In the genomic region with DNA sequence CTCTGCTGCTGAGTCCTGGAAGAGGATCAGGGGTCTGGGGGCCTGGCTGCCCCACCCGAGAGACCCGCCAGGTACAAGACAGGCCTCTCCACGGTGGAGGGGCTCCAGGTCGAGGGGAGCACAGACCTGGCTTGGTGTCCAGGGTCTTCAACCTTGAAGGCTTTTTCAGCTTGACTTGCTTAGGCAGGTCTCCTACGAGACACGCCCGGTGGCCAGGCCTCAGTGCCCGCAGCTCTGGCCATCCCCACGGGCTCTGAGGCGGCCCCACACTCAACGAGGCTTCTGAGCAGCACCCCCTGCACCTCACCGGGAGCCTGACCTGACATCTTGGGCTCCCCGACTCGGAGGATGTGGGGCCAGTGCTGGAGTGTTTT, we compare ENCODE assay signal across 11 cellular contexts. TPM values are rescaled to one million over a fixed set of nuclear protein-coding genes. Genes with fewer than 3 reads are reported as not detected.
DNase-seq lines count a peak whose midpoint lies in the region; ATAC-seq and TF ChIP-seq lines count a peak whose summit lies in the region.
"Had no signal": no experiment of that assay in that cellular context is flagged by ENCODE, and none has a peak within 500 bp of the region (broad histone marks: within the 10 kb centered on the region; RNA-seq: fewer than 3 reads in every experiment).

No MANE protein-coding gene starts in this region.

- no peaks in the 10 kb centered on the region for H3K9me3 Mint-ChIP-seq in activated CD4-positive, alpha-beta memory T cell treated with anti-CD3 and anti-CD28 coated beads, Interleukin-2, amount 10 ng/mL, durations not matched to agents 7 days and 5 days

- H3K9me3 ChIP-seq in mononuclear cell (ENCODE audit: low read depth, low read length) (no peaks in the 10 kb centered on the region), prostate gland (no peaks in the 10 kb centered on the region)
- H3K9me3 ChIP-seq: breast epithelium, Caco-2 had no signal

- ATAC-seq in GM19455 (IDR thresholded peaks at IDR 0.05; ENCODE audit: unreplicated experiment): peak; percentile 13

- no peak for DNase-seq in activated CD4-positive, alpha-beta memory T cell treated with anti-CD3 and anti-CD28 coated beads, Interleukin-2, amount 10 ng/mL, durations not matched to agents 7 days and 5 days
- DNase-seq in mesenteric fat pad (ENCODE audit: low spot score) (no peak), hypothalamus (lab: John Stamatoyannopoulos, UW) (no peak), prostate gland (ENCODE audit: low spot score) (no peak)
- DNase-seq in stimulated activated CD4-positive, alpha-beta T cell treated with anti-CD3 and anti-CD28 coated beads, Interleukin-1b, Interleukin-23, amount 100 ng/mL, for 48 hours: no peak
- DNase-seq: NCI-H446 had no signal

- WGBS in prostate gland: 74% methylated on average over 14 of the region's 14 CpGs

- H3K4me1 ChIP-seq in mononuclear cell (ENCODE audit: insufficient read depth, low read length) (peaks cover 29% of the 10 kb centered on the region), prostate gland (replicated peaks) (no peaks in the 10 kb centered on the region)
- H3K4me1 ChIP-seq: Caco-2 had no signal

- H3K4me3 ChIP-seq in mononuclear cell (ENCODE audit: low read length) (peak overlapping the region; percentile 21), prostate gland (no peak overlapping the region)

- CTCF ChIA-PET in activated CD4-positive, alpha-beta memory T cell treated with anti-CD3 and anti-CD28 coated beads, Interleukin-2, amount 10 ng/mL, durations not matched to agents 7 days and 5 days (lab: Charles Lee): interaction anchor here (1.1 to 1.4 kb wide), 3 partner anchors 15 to 211 kb away, joined by 4 to 5 read pairs (median 4); a partner anchor contains a TSS

- peak overlapping the region; percentile 72 for H3K4me3 Mint-ChIP-seq in activated CD4-positive, alpha-beta memory T cell treated with anti-CD3 and anti-CD28 coated beads, Interleukin-2, amount 10 ng/mL, durations not matched to agents 7 days and 5 days

- peaks cover 20% of the 10 kb centered on the region for H3K4me1 Mint-ChIP-seq in activated CD4-positive, alpha-beta memory T cell treated with anti-CD3 and anti-CD28 coated beads, Interleukin-2, amount 10 ng/mL, durations not matched to agents 7 days and 5 days

- TF ChIP-seq POLR2A in prostate gland (IDR thresholded peaks at IDR 0.05): no peak

- no peak for TF ChIP-seq CTCF in C4-2B (conservative IDR thresholded peaks at IDR 0.05)
- TF ChIP-seq CTCF in prostate gland (IDR thresholded peaks at IDR 0.05): no peak

- POLR2A ChIA-PET in activated CD4-positive, alpha-beta memory T cell treated with anti-CD3 and anti-CD28 coated beads, Interleukin-2, amount 10 ng/mL, durations not matched to agents 7 days and 5 days (lab: Charles Lee): interaction anchor here (1.1 to 2.0 kb wide), 6 partner anchors 10 to 225 kb away, joined by 3 to 9 read pairs (median 3); a partner anchor contains a TSS

- peak overlapping the region; percentile 77 for H3K27ac Mint-ChIP-seq in activated CD4-positive, alpha-beta memory T cell treated with anti-CD3 and anti-CD28 coated beads, Interleukin-2, amount 10 ng/mL, durations not matched to agents 7 days and 5 days

- H3K27ac ChIP-seq in C4-2B: peak overlapping the region; percentile 6; the same call in 1 of the 2 replicates
- H3K27ac ChIP-seq in prostate gland: no peak overlapping the region

- intact Hi-C loops in prostate gland (cut with DNase I): no loop called here

- no peaks in the 10 kb centered on the region for H3K27me3 ChIP-seq in mononuclear cell (ENCODE audit: insufficient read depth, low read length)
- no peaks in the 10 kb centered on the region for H3K27me3 ChIP-seq in prostate gland (replicated peaks; ENCODE audit: insufficient read depth)
- H3K27me3 ChIP-seq: breast epithelium had no signal

- H3K36me3 ChIP-seq in prostate gland: no peaks in the 10 kb centered on the region
- H3K36me3 ChIP-seq: breast epithelium had no signal

- no peaks in the 10 kb centered on the region for H3K36me3 Mint-ChIP-seq in activated CD4-positive, alpha-beta memory T cell treated with anti-CD3 and anti-CD28 coated beads, Interleukin-2, amount 10 ng/mL, durations not matched to agents 7 days and 5 days (ENCODE audit: low read depth)

- no peaks in the 10 kb centered on the region for H3K27me3 Mint-ChIP-seq in activated CD4-positive, alpha-beta memory T cell treated with anti-CD3 and anti-CD28 coated beads, Interleukin-2, amount 10 ng/mL, durations not matched to agents 7 days and 5 days

RNA-seq across cellular contexts. Expression of a gene that starts 6.6 kb away (rescaled TPM):
- 10 to 100 TPM; 21.5 to 23.5 TPM for total RNA-seq in activated CD4-positive, alpha-beta memory T cell treated with anti-CD3 and anti-CD28 coated beads, Interleukin-2, amount 10 ng/mL, durations not matched to agents 7 days and 5 days
- total RNA-seq in mononuclear cell: 66.0 TPM
- total RNA-seq in mesenteric fat pad: 108 TPM
- 100 to 1,000 TPM; 259 to 309 TPM for total RNA-seq in prostate gland

RNA-seq across cellular contexts. Expression of a gene that starts 12.7 kb away (rescaled TPM):
- 1 to 10 TPM; 5.0 to 5.6 TPM for total RNA-seq in activated CD4-positive, alpha-beta memory T cell treated with anti-CD3 and anti-CD28 coated beads, Interleukin-2, amount 10 ng/mL, durations not matched to agents 7 days and 5 days
- total RNA-seq in mononuclear cell: 1.0 TPM
- total RNA-seq in mesenteric fat pad: 2.2 TPM
- total RNA-seq in prostate gland: 10 to 100 TPM in 1 of 2 donors, 1 to 10 TPM in 1; 9.6 to 19.6 TPM

RNA-seq across cellular contexts. Expression of a gene that starts 29.1 kb away (rescaled TPM):
- 10 to 100 TPM; 56.5 to 58.9 TPM for total RNA-seq in activated CD4-positive, alpha-beta memory T cell treated with anti-CD3 and anti-CD28 coated beads, Interleukin-2, amount 10 ng/mL, durations not matched to agents 7 days and 5 days
- total RNA-seq in mononuclear cell (27.5 TPM), mesenteric fat pad (45.3 TPM), prostate gland (100 to 1,000 TPM in 1 of 2 donors, 10 to 100 TPM in 1; 80.6 to 107 TPM)

RNA-seq across cellular contexts. Expression of a gene that starts 43.9 kb away (rescaled TPM):
- total RNA-seq in activated CD4-positive, alpha-beta memory T cell treated with anti-CD3 and anti-CD28 coated beads, Interleukin-2, amount 10 ng/mL, durations not matched to agents 7 days and 5 days: 10 to 100 TPM; 13.4 to 14.2 TPM
- total RNA-seq in mononuclear cell (1.3 TPM), mesenteric fat pad (24.2 TPM), prostate gland (10 to 100 TPM; 11.4 to 14.1 TPM)

RNA-seq across cellular contexts. Expression of a gene that starts 52.6 kb away (rescaled TPM):
- total RNA-seq in activated CD4-positive, alpha-beta memory T cell treated with anti-CD3 and anti-CD28 coated beads, Interleukin-2, amount 10 ng/mL, durations not matched to agents 7 days and 5 days: 1 to 10 TPM; 4.8 to 5.8 TPM
- 0.73 TPM for total RNA-seq in mononuclear cell
- total RNA-seq in mesenteric fat pad: 20.0 TPM
- total RNA-seq in prostate gland: 10 to 100 TPM in 1 of 2 donors, 1 to 10 TPM in 1; 8.4 to 18.0 TPM
